7 cellular contexts compared by ENCODE assay signal in the genomic region with DNA sequence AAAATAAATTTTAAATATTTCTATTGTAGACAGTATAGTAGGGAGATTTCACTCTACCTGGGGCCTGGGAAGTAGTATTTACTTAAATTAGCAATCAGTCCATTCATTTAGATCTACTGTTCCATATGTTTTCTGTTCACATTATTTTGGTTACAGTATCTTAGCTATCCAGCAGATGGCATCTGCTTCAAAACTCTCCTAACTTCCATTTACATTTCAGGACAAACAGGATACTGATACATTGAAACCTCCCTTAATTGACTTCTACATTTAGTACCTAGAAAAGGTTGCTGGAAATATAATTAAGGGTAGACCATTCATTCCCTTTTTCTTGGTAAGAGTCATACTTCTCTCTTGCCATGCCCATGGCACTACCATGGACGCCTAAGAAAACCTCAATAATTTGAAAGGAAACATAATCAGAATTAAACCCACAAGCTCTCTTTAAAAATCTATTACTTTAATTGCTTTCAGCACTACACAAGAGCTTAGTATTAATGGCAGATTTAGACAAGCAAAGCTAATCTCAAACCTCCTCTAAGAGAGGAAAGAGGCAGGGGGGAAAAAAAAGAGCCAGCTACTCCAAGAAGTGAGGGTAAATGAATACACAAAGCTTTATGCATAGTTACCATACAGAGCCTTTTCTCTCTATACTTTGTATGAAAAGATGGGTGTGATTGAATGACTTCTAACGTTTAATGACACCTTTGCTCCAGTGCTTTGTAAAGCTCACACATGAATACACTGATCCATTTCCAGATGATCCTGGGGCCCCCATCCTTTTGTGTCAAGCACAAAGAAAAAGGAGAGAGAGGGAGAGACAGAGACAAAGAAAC.
A peak's percentile ranks its signal among the peaks of the same experiment; 100 is the strongest.
DNase-seq lines count a peak whose midpoint lies in the region; ATAC-seq and TF ChIP-seq lines count a peak whose summit lies in the region.

No MANE protein-coding gene starts in this region.

- H2BK120ac ChIP-seq in trophoblast cell (ENCODE audit: insufficient read depth, low read length, poor library complexity), result peak overlapping the region; percentile 88

- H2BK12ac ChIP-seq in trophoblast cell (ENCODE audit: low read length), result peak overlapping the region; percentile 30

- H3K27me3 ChIP-seq in foreskin keratinocyte (no peaks in the 10 kb centered on the region), trophoblast cell (ENCODE audit: insufficient read depth, low read length) (no peaks in the 10 kb centered on the region)

- no peak overlapping the region for H4K91ac ChIP-seq in trophoblast cell (ENCODE audit: low read depth, low read length)

- H3K79me2 ChIP-seq in trophoblast cell (ENCODE audit: control insufficient read depth, insufficient read depth, low read length, poor library complexity), result peaks cover 1% of the 10 kb centered on the region

- H3K4me2 ChIP-seq in trophoblast cell (ENCODE audit: low read length), result no peak overlapping the region

- no peak overlapping the region for H2AFZ ChIP-seq in trophoblast cell (ENCODE audit: insufficient read depth, low read length, poor library complexity)

- no peak overlapping the region for H3K4me3 Mint-ChIP-seq in T-helper 17 cell

- peak overlapping the region; percentile 73 for H3K27ac Mint-ChIP-seq in T-helper 17 cell

- H3K36me3 Mint-ChIP-seq in T-helper 17 cell (ENCODE audit: low read depth), result peaks cover 4% of the 10 kb centered on the region

- H3K4me1 ChIP-seq in foreskin keratinocyte (peaks cover 20% of the 10 kb centered on the region), trophoblast cell (ENCODE audit: control insufficient read depth in 1 of 2, insufficient read depth in 2 of 2, low read length in 2 of 2) (peaks cover 12 to 16% of the 10 kb centered on the region in 2 experiments)

- H3K79me1 ChIP-seq in trophoblast cell (ENCODE audit: low read length), result peaks cover 20% of the 10 kb centered on the region

- peak overlapping the region; percentile 59 for H2AK5ac ChIP-seq in trophoblast cell (ENCODE audit: low read length)

- peaks cover 0 to 3% of the 10 kb centered on the region in 2 experiments for H3K36me3 ChIP-seq in trophoblast cell (ENCODE audit: control insufficient read depth in 1 of 2, insufficient read depth in 2 of 2, low read length in 2 of 2)

- WGBS in trophoblast cell (ENCODE audit: extremely low coverage, insufficient coverage, insufficient read length), result no CpG with 5 or more reads among the region's 2 CpGs

- DNase-seq in EH (ENCODE audit: low read depth) (peak; percentile 61), KG1 (lab: John Stamatoyannopoulos, UW) (peak; percentile 26), T-helper 17 cell (no peak), foreskin keratinocyte (peak in 1 of 2 donors; percentile 47), trophoblast cell (peak in 1 of 2 donors; percentile 66), AG08396 (ENCODE audit: low spot score) (no peak)

- ATAC-seq in T-helper 17 cell, result peak; percentile 70
- peak; percentile 61 for ATAC-seq in foreskin keratinocyte
- ATAC-seq in GM21526 (IDR thresholded peaks at IDR 0.05; ENCODE audit: low FRiP score, unreplicated experiment), result no peak

- H3K4me1 Mint-ChIP-seq in T-helper 17 cell, result peaks cover 15% of the 10 kb centered on the region

- no peak overlapping the region for H3K18ac ChIP-seq in trophoblast cell (ENCODE audit: low read length)

- no peaks in the 10 kb centered on the region for H3K27me3 Mint-ChIP-seq in T-helper 17 cell

- no peak overlapping the region for H3K4me3 ChIP-seq in trophoblast cell (ENCODE audit: low read depth, low read length)

- H3K9me3 ChIP-seq in T-helper 17 cell (ENCODE audit: control insufficient read depth, low read length, poor library complexity, severe bottlenecking), result no peaks in the 10 kb centered on the region
- no peaks in the 10 kb centered on the region for H3K9me3 ChIP-seq in trophoblast cell (ENCODE audit: insufficient read depth, low read depth, low read length)

- H3K27ac ChIP-seq in foreskin keratinocyte (no peak overlapping the region), trophoblast cell (ENCODE audit: low read depth, low read length) (peak overlapping the region; percentile 59)

- peak; percentile 78 for TF ChIP-seq CTCF in foreskin keratinocyte (conservative IDR thresholded peaks at IDR 0.05)

- H3K23ac ChIP-seq in trophoblast cell (ENCODE audit: low read length), result no peak overlapping the region

- H3K9ac ChIP-seq in trophoblast cell (ENCODE audit: low read length), result no peak overlapping the region

- H3K14ac ChIP-seq in trophoblast cell (ENCODE audit: low read length), result no peak overlapping the region

- peak overlapping the region; percentile 45 for H2BK5ac ChIP-seq in trophoblast cell (ENCODE audit: low read depth, low read length, poor library complexity)

- H3K4ac ChIP-seq in trophoblast cell (ENCODE audit: low read depth, low read length), result no peak overlapping the region

- H4K12ac ChIP-seq in trophoblast cell (ENCODE audit: low read depth, low read length), result no peak overlapping the region

- H4K8ac ChIP-seq in trophoblast cell (ENCODE audit: low read depth, low read length), result no peak overlapping the region

Comparison
In these comparisons a context has a peak if more than half of its experiments do, and no peak if none do; other contexts are left out.
1. DNase-seq: peak in EH (single experiment) and KG1 (single experiment); none in T-helper 17 cell (0 of 3) and AG08396 (single experiment).